Comparison of ENCODE assay signal across 9 cellular contexts in genomic region chr4:105710012-105710600, GRCh38. TPM values are rescaled to one million over a fixed set of nuclear protein-coding genes. Genes with fewer than 3 reads are reported as not detected.
DNase-seq lines count a peak whose midpoint lies in the region; ATAC-seq, FAIRE-seq and TF ChIP-seq lines count a peak whose summit lies in the region.
"Had no signal": no experiment of that assay in that cellular context is flagged by ENCODE, and none has a peak within 500 bp of the region (broad histone marks: within the 10 kb centered on the region; RNA-seq: fewer than 3 reads in every experiment).

No MANE protein-coding gene starts in this region.

- H3K9ac ChIP-seq in NT2/D1 (ENCODE audit: insufficient read length, low read depth): no peak overlapping the region
- no peak overlapping the region for H3K9ac ChIP-seq in H1 (replicated peaks in 1 of 4; ENCODE audit: extremely low read depth in 1 of 4, low read depth in 3 of 4, low read length in 3 of 4)

- H2AK5ac ChIP-seq in H1 (ENCODE audit: low read depth, low read length): no peak overlapping the region

- H3K27ac Mint-ChIP-seq in activated CD4-positive, alpha-beta T cell treated with anti-CD3 and anti-CD28 coated beads, Interleukin-2, amount 10 ng/mL, durations not matched to agents 24 days and 14 days: no peak overlapping the region

- peak overlapping the region; percentile 70 to 78; a peak in 3 of 4 replicates for H3K4me2 ChIP-seq in H1 (ENCODE audit: insufficient read depth in 1 of 2, low read depth in 2 of 2, low read length in 2 of 2)

- TF ChIP-seq EP300 in H1 (IDR thresholded peaks at IDR 0.05; ENCODE audit: borderline replicate concordance in 1 of 2, low read depth in 2 of 2, low read length in 2 of 2): no peak

- no peak for DNase-seq in activated CD4-positive, alpha-beta T cell treated with anti-CD3 and anti-CD28 coated beads, Interleukin-2, amount 10 ng/mL, durations not matched to agents 24 days and 14 days
- no peak for DNase-seq in activated CD4-positive, alpha-beta T cell treated with anti-CD3 and anti-CD28 coated beads, Interleukin-2, amount 50 U/mL, for 4 hours
- no peak for DNase-seq in NT2/D1 (ENCODE audit: low read depth, low spot score)
- no peak for DNase-seq in H1 (ENCODE audit: low read depth in 1 of 2, low spot score in 2 of 2)
- DNase-seq in psoas muscle: no peak
- DNase-seq in GM19239 (ENCODE audit: insufficient read length, low spot score): no peak
- DNase-seq: amygdala had no signal

- H4K91ac ChIP-seq in H1 (replicated peaks; ENCODE audit: insufficient read length, low read length): no peak overlapping the region

- H3K23ac ChIP-seq in H1 (ENCODE audit: insufficient read length): no peak overlapping the region

- TF ChIP-seq POLR2A in H1 (IDR thresholded peaks at IDR 0.05; ENCODE audit: control extremely low read depth in 1 of 2, low read depth in 2 of 2, low read length in 2 of 2): no peak

- no peak overlapping the region for H3K18ac ChIP-seq in H1 (ENCODE audit: extremely low read depth, low read length)

- H3K36me3 ChIP-seq in NT2/D1 (ENCODE audit: insufficient read depth, insufficient read length, low read length) (peaks cover under 1% of the 10 kb centered on the region), H1 (ENCODE audit: control insufficient read depth in 2 of 4, insufficient read depth in 4 of 4, low read length in 3 of 4) (no peaks in the 10 kb centered on the region; a peak in 1 of 8 replicates), psoas muscle (ENCODE audit: insufficient read depth in 1 of 2, low read depth in 1 of 2) (no peaks in the 10 kb centered on the region)

- peaks cover 0 to 6% of the 10 kb centered on the region in 2 experiments for H4K20me1 ChIP-seq in H1 (replicated peaks in 1 of 2; ENCODE audit: control insufficient read depth in 1 of 2, insufficient read depth in 2 of 2, low read length in 2 of 2)

- no peak overlapping the region for H2BK5ac ChIP-seq in H1 (ENCODE audit: low read depth, low read length)

- H3K4me1 Mint-ChIP-seq in activated CD4-positive, alpha-beta T cell treated with anti-CD3 and anti-CD28 coated beads, Interleukin-2, amount 10 ng/mL, durations not matched to agents 24 days and 14 days: peaks cover 15% of the 10 kb centered on the region

- no peak overlapping the region for H3K56ac ChIP-seq in H1 (replicated peaks; ENCODE audit: insufficient read length, low read depth, low read length)

- peaks cover 1% of the 10 kb centered on the region for H3K27me3 Mint-ChIP-seq in activated CD4-positive, alpha-beta T cell treated with anti-CD3 and anti-CD28 coated beads, Interleukin-2, amount 10 ng/mL, durations not matched to agents 24 days and 14 days

- H3K79me2 ChIP-seq in H1 (ENCODE audit: control insufficient read depth in 1 of 2, insufficient read depth in 2 of 2, low read length in 2 of 2): peaks cover 0 to 59% of the 10 kb centered on the region in 2 experiments; a peak in 3 of 4 replicates

- no peak overlapping the region for H4K5ac ChIP-seq in H1 (ENCODE audit: insufficient read length, low read depth, low read length)

- peaks cover 3% of the 10 kb centered on the region for H3K36me3 Mint-ChIP-seq in activated CD4-positive, alpha-beta T cell treated with anti-CD3 and anti-CD28 coated beads, Interleukin-2, amount 10 ng/mL, durations not matched to agents 24 days and 14 days (ENCODE audit: low read depth)

- no peak for ATAC-seq in psoas muscle
- ATAC-seq in HG03095 (IDR thresholded peaks at IDR 0.05; ENCODE audit: unreplicated experiment): no peak
- no peak for ATAC-seq in GM19351 (IDR thresholded peaks at IDR 0.05; ENCODE audit: unreplicated experiment)

- CTCF ChIA-PET in H1 (lab: Charles Lee; ENCODE audit: partially characterized antibody): interaction anchor here (0.6 to 1.5 kb wide), 3 partner anchors 9 to 165 kb away, joined by 3 to 4 read pairs (median 3); no protein-coding TSS in a partner anchor

- H2BK12ac ChIP-seq in H1 (ENCODE audit: low read depth, low read length): no peak overlapping the region

- FAIRE-seq in H1 (lab: Jason Lieb, UNC) (no peak), GM19239 (lab: Jason Lieb, UNC) (no peak)

- no peak overlapping the region for H4K8ac ChIP-seq in H1 (ENCODE audit: extremely low read depth, insufficient read depth, low read length)

- H3K27me3 ChIP-seq in NT2/D1 (ENCODE audit: insufficient read depth, insufficient read length): no peaks in the 10 kb centered on the region
- H3K27me3 ChIP-seq in H1 (replicated peaks in 1 of 4; ENCODE audit: control insufficient read depth in 3 of 4, extremely low read depth in 1 of 4, insufficient read depth in 3 of 4, low read length in 3 of 4): no peaks in the 10 kb centered on the region
- H3K27me3 ChIP-seq in psoas muscle (ENCODE audit: insufficient read depth in 3 of 3, low read length in 2 of 3): no peaks in the 10 kb centered on the region

- H3K9me3 Mint-ChIP-seq in activated CD4-positive, alpha-beta T cell treated with anti-CD3 and anti-CD28 coated beads, Interleukin-2, amount 10 ng/mL, durations not matched to agents 24 days and 14 days: no peaks in the 10 kb centered on the region

- peaks cover 2% of the 10 kb centered on the region for H3K23me2 ChIP-seq in H1 (ENCODE audit: low read depth, low read length)

- H3K4ac ChIP-seq in H1 (replicated peaks; ENCODE audit: insufficient read length, low read depth, low read length): no peak overlapping the region

- no peak overlapping the region for H3K14ac ChIP-seq in H1 (ENCODE audit: insufficient read length)

- H2BK15ac ChIP-seq in H1 (ENCODE audit: low read length): no peak overlapping the region

- H3K27ac ChIP-seq in H1 (ENCODE audit: low read depth, low read length) (no peak overlapping the region), psoas muscle (no peak overlapping the region)

- 83% methylated on average over 10 of the region's 16 CpGs; no CpG with 5 or more reads in 1 of the 2 experiments for WGBS in H1 (ENCODE audit: extremely low coverage in 1 of 2, insufficient coverage in 1 of 2, insufficient read length in 1 of 2, insufficient replicate concordance in 2 of 2, low coverage in 1 of 2, low lambda C conversion rate in 2 of 2, missing lambda C conversion rate in 1 of 2), 2 experiments
- 39 to 59% (median 56%) methylated on average over 14 to 16 of the region's 16 CpGs for WGBS in psoas muscle, 3 donors

- TF ChIP-seq CTCF in H1 (IDR thresholded peaks at IDR 0.05; ENCODE audit: control extremely low read depth in 1 of 3, insufficient read depth in 1 of 3, low read depth in 1 of 3, low read length in 3 of 3): no peak
- no peak for TF ChIP-seq CTCF in psoas muscle (IDR thresholded peaks at IDR 0.05)

- no peak overlapping the region for H2BK120ac ChIP-seq in H1 (replicated peaks; ENCODE audit: low read depth, low read length)

- no peak for TF ChIP-seq RAD21 in H1 (IDR thresholded peaks at IDR 0.05 in 1 of 2, conservative IDR thresholded peaks at IDR 0.05 in 1 of 2; ENCODE audit: low read depth in 2 of 2, low read length in 2 of 2)

- POLR2A ChIA-PET in H1 (lab: Charles Lee; ENCODE audit: partially characterized antibody): no interaction called here

- peak overlapping the region; percentile 99 for H3K4me3 Mint-ChIP-seq in activated CD4-positive, alpha-beta T cell treated with anti-CD3 and anti-CD28 coated beads, Interleukin-2, amount 10 ng/mL, durations not matched to agents 24 days and 14 days

- H3K9me3 ChIP-seq in NT2/D1 (ENCODE audit: insufficient read depth, low read length) (no peaks in the 10 kb centered on the region), H1 (ENCODE audit: insufficient read depth in 2 of 2, low read depth in 1 of 2, low read length in 1 of 2) (no peaks in the 10 kb centered on the region), psoas muscle (no peaks in the 10 kb centered on the region)

- H2AFZ ChIP-seq in H1 (ENCODE audit: low read length): no peak overlapping the region

- H3K79me1 ChIP-seq in H1 (ENCODE audit: low read depth, low read length): 0 out of 2 replicates have a peak, but pooled peaks cover 3% of the 10 kb centered on the region

- H3K4me3 ChIP-seq in NT2/D1 (ENCODE audit: insufficient read length, low read depth) (peak overlapping the region; percentile 5), H1 (ENCODE audit: extremely low read depth in 1 of 4, insufficient read depth in 2 of 4, low read depth in 3 of 4, low read length in 4 of 4) (peak overlapping the region in 3 of 4 experiments; percentile 89 to 92 (median 91); a peak in 4 of 8 replicates), psoas muscle (peak overlapping the region; percentile 95)

- no peak overlapping the region for H2BK20ac ChIP-seq in H1 (ENCODE audit: low read length)

- no peaks in the 10 kb centered on the region for H3K4me1 ChIP-seq in NT2/D1 (ENCODE audit: insufficient read depth, insufficient read length)
- H3K4me1 ChIP-seq in H1 (replicated peaks in 1 of 4; ENCODE audit: control insufficient read depth in 3 of 4, insufficient read depth in 4 of 4, low read length in 3 of 4): 0 out of 7 replicates have a peak, but pooled peaks cover 0 to 2% (median under 1%) of the 10 kb centered on the region in 4 experiments
- peaks cover 28% of the 10 kb centered on the region for H3K4me1 ChIP-seq in psoas muscle

- intact Hi-C loops in activated CD4-positive, alpha-beta T cell treated with anti-CD3 and anti-CD28 coated beads, Interleukin-2, amount 10 ng/mL, durations not matched to agents 24 days and 14 days (cut with micrococcal nuclease): loop anchor here (10.0 kb wide), 1 partner anchor 405 kb away; no protein-coding TSS in a partner anchor
- intact Hi-C loops in psoas muscle (cut with DNase I): no loop called here

RNA-seq across cellular contexts. Expression of gene GSTCD, which starts 1.5 kb away (rescaled TPM):
- 17.5 and 22.0 TPM in 2 replicates for total RNA-seq in activated CD4-positive, alpha-beta T cell treated with anti-CD3 and anti-CD28 coated beads, Interleukin-2, amount 10 ng/mL, durations not matched to agents 24 days and 14 days
- total RNA-seq in H1 (2021; fragmentation: NEBNext Ultra II Directional; extraction: Animal tissue kit (Norgen Biotek cat#: 25700)): 22.0 and 24.6 TPM in 2 replicates
- 7.2 and 8.5 TPM in 2 replicates for polyA plus RNA-seq in H1 (2011; rRNA removed)
- 13.5 TPM for polyA plus RNA-seq in H1 (2011; cell fraction: cytosol; rRNA removed)
- polyA plus RNA-seq in H1 (2011; cell fraction: nucleus; rRNA removed): 9.8 TPM
- 9.1 to 19.2 TPM (median 12.6 TPM) in 4 replicates for polyA plus RNA-seq in H1 (2012, experiment 1 of 2)
- 1.7 TPM for polyA plus RNA-seq in H1 (2012, experiment 2 of 2)
- polyA plus RNA-seq in H1 (2013, experiment 1 of 2): 13.2 TPM
- 12.5 TPM for polyA plus RNA-seq in H1 (2013, experiment 2 of 2)
- polyA minus RNA-seq in H1 (2011; rRNA and poly(A)+ RNA removed): 28.5 and 37.2 TPM in 2 replicates
- 18.2 TPM for polyA minus RNA-seq in H1 (2011; cell fraction: cytosol; rRNA and poly(A)+ RNA removed)
- polyA minus RNA-seq in H1 (2011; cell fraction: nucleus; rRNA and poly(A)+ RNA removed): 58.3 TPM
- total RNA-seq in psoas muscle: 1 to 10 TPM; 2.6 to 6.6 (median 4.5) TPM
- 1 to 10 TPM in 2 of 3 donors, under 1 TPM in 1; 0.82 to 4.7 (median 2.8) TPM for polyA plus RNA-seq in psoas muscle

RNA-seq across cellular contexts. Expression of gene INTS12, which starts 1.6 kb away (rescaled TPM):
- 23.6 and 24.4 TPM in 2 replicates for total RNA-seq in activated CD4-positive, alpha-beta T cell treated with anti-CD3 and anti-CD28 coated beads, Interleukin-2, amount 10 ng/mL, durations not matched to agents 24 days and 14 days
- total RNA-seq in H1 (2021; fragmentation: NEBNext Ultra II Directional; extraction: Animal tissue kit (Norgen Biotek cat#: 25700)): 13.8 and 14.1 TPM in 2 replicates
- polyA plus RNA-seq in H1 (2011; rRNA removed): 8.3 and 12.3 TPM in 2 replicates
- 14.5 TPM for polyA plus RNA-seq in H1 (2011; cell fraction: cytosol; rRNA removed)
- polyA plus RNA-seq in H1 (2011; cell fraction: nucleus; rRNA removed): 9.3 TPM
- 11.1 to 15.4 TPM (median 11.9 TPM) in 4 replicates for polyA plus RNA-seq in H1 (2012, experiment 1 of 2)
- polyA plus RNA-seq in H1 (2012, experiment 2 of 2): 1.4 TPM
- polyA plus RNA-seq in H1 (2013, experiment 1 of 2): 16.1 TPM
- 14.7 TPM for polyA plus RNA-seq in H1 (2013, experiment 2 of 2)
- 16.4 and 20.5 TPM in 2 replicates for polyA minus RNA-seq in H1 (2011; rRNA and poly(A)+ RNA removed)
- 5.7 TPM for polyA minus RNA-seq in H1 (2011; cell fraction: cytosol; rRNA and poly(A)+ RNA removed)
- polyA minus RNA-seq in H1 (2011; cell fraction: nucleus; rRNA and poly(A)+ RNA removed): 32.5 TPM
- total RNA-seq in psoas muscle: 10 to 100 TPM; 17.7 to 28.8 (median 20.2) TPM
- 10 to 100 TPM; 27.7 to 38.8 (median 29.9) TPM for polyA plus RNA-seq in psoas muscle

Comparison
In these comparisons a context has a peak if more than half of its experiments do, and no peak if none do; other contexts are left out.
1. H3K4me3 ChIP-seq: peak in every context shown above with its lines; median percentile 95 in psoas muscle; 91 in H1; 5 in NT2/D1.